ENCODE assay signal across 11 cellular contexts in the genomic region with DNA sequence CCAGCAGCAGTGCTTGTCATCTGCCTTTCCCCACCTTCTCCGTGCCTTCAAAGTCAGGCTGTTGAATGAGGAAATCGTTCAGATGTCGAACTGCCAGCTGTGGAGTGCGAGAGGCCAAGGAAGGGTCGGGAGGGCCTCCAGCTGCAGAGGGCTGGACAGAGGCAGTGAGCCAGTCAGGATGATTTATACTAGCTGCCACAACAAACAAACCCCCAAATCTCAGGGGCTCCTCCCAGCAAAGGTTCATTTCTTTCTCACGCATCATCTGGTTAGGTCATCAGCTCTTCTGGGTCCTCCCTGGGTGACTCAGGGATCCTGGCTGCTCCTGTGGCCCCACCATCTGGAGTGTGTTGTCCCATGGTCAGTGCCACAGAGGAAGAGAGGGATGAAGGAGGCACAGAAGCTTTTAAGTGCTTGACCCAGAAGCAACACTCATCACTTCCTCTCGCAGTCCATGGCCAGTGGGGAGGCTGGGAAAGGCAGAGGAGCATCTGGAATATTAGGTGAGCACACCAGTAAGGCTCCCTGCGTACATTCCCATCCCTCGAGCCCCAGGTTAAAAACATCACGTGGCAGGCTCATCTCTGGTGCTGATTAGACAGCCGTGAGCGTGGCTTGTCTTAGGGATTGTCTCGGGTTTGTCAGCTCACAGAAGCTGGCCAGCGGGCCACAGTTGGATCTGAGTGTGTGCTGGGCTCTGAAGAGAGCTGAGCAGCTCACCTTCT.
DNase-seq lines count a peak whose midpoint lies in the region; ATAC-seq, FAIRE-seq and TF ChIP-seq lines count a peak whose summit lies in the region.
"Had no signal": no experiment of that assay in that cellular context is flagged by ENCODE, and none has a peak within 500 bp of the region (broad histone marks: within the 10 kb centered on the region; RNA-seq: fewer than 3 reads in every experiment).

No MANE protein-coding gene starts in this region.

- DNase-seq in A549 (ENCODE audit: low read depth in 1 of 2, low spot score in 1 of 2) (peak; percentile 77 to 89), MV-4-11 (lab: John Stamatoyannopoulos, UW) (peak; percentile 95), HUDEP-2 (lab: John Stamatoyannopoulos, UW; ENCODE audit: unreplicated experiment in 76 of 76) (no peak)
- DNase-seq: effector memory CD4-positive, alpha-beta T cell; H7 had no signal

- ATAC-seq in A549 (peak; percentile 85 to 89), HG02678 (IDR thresholded peaks at IDR 0.05; ENCODE audit: unreplicated experiment) (no peak), GM18867 (IDR thresholded peaks at IDR 0.05; ENCODE audit: unreplicated experiment) (no peak), HG02885 (IDR thresholded peaks at IDR 0.05; ENCODE audit: poor library complexity, unreplicated experiment) (no peak)

- peak overlapping the region; percentile 26; the same call in 2 of the 3 replicates for H3K4me2 ChIP-seq in A549

- no peak for TF ChIP-seq POLR2A in A549 (IDR thresholded peaks at IDR 0.05; ENCODE audit: low read length)

- H3K9ac ChIP-seq in duodenal mucosa (ENCODE audit: low read depth in 1 of 2, low read length in 2 of 2) = no peak overlapping the region

- H3K27ac ChIP-seq in A549 = peak overlapping the region; percentile 23 to 76; a peak in 4 of 6 replicates
- peak overlapping the region; percentile 43 for H3K27ac ChIP-seq in duodenal mucosa (ENCODE audit: low read depth, low read length)
- H3K27ac ChIP-seq in mesodermal cell (ENCODE audit: low read depth, low read length, severe bottlenecking) = peak overlapping the region; percentile 58

- H3K36me3 ChIP-seq in duodenal mucosa (ENCODE audit: control insufficient read depth in 1 of 2, insufficient read depth in 2 of 2, low read length in 2 of 2) (peaks cover 3 to 5% of the 10 kb centered on the region in 2 donors), mesodermal cell (ENCODE audit: control insufficient read depth, insufficient read depth, low read length) (no peaks in the 10 kb centered on the region)

- TF ChIP-seq EP300 in A549 (IDR thresholded peaks at IDR 0.05) = no peak

- CTCF ChIA-PET in A549 (lab: Yijun Ruan, JAX) = interaction anchor here (0.6 to 3.4 kb wide), 14 partner anchors 9 to 411 kb away, joined by 3 to 16 read pairs (median 4); partner anchors contain the start of gene GRK5

- WGBS in A549 (ENCODE audit: missing lambda C conversion rate) = 42% methylated on average over 14 of the region's 14 CpGs
- 85 to 86% methylated on average over 9 to 12 of the region's 14 CpGs for WGBS in mesodermal cell (ENCODE audit: insufficient coverage in 2 of 2), 2 experiments

- H3K9me3 ChIP-seq in A549 (no peaks in the 10 kb centered on the region), duodenal mucosa (ENCODE audit: control insufficient read depth in 1 of 2, low read length in 2 of 2) (no peaks in the 10 kb centered on the region), mesodermal cell (ENCODE audit: control insufficient read depth, low read length) (no peaks in the 10 kb centered on the region)
- H3K9me3 ChIP-seq: Caco-2 had no signal

- H3K4me3 ChIP-seq in A549 (no peak overlapping the region), duodenal mucosa (ENCODE audit: low read depth in 1 of 2, low read length in 2 of 2) (no peak overlapping the region), mesodermal cell (ENCODE audit: extremely low read depth, insufficient read depth, low read length, poor library complexity, severe bottlenecking) (no peak overlapping the region)

- FAIRE-seq in A549 (lab: Jason Lieb, UNC) = no peak

- H3K27me3 ChIP-seq in duodenal mucosa (ENCODE audit: control insufficient read depth in 1 of 2, insufficient read depth in 2 of 2, low read length in 2 of 2) = no peaks in the 10 kb centered on the region

- no peak for TF ChIP-seq CTCF in A549 (IDR thresholded peaks at IDR 0.05)

- POLR2A ChIA-PET in A549 (lab: Yijun Ruan, JAX) = interaction anchor here (1.8 kb wide), 1 partner anchor 195 kb away, joined by 9 read pairs; the partner anchor contains the start of gene GRK5

- H3K4me1 ChIP-seq in A549 (peaks cover 15% of the 10 kb centered on the region), duodenal mucosa (ENCODE audit: control insufficient read depth in 1 of 2, insufficient read depth in 2 of 2, low read length in 2 of 2) (peaks cover 8 to 22% of the 10 kb centered on the region in 2 donors), mesodermal cell (ENCODE audit: control insufficient read depth, insufficient read depth, low read length, poor library complexity, severe bottlenecking) (peaks cover 6% of the 10 kb centered on the region)

- no peak for TF ChIP-seq RAD21 in A549 (conservative IDR thresholded peaks at IDR 0.05 in 1 of 2, IDR thresholded peaks at IDR 0.05 in 1 of 2)

TF ChIP-seq in A549, 52 proteins besides CTCF, POLR2A, EP300 and RAD21:
- TF ChIP-seq FOSL2 (IDR thresholded peaks at IDR 0.05) (no peak), FOSL2 (CRISPR knock-in tag; IDR thresholded peaks at IDR 0.05) (peak; percentile 34; the same call in 1 of the 2 replicates), JUNB (IDR thresholded peaks at IDR 0.05) (no peak), MAFK (IDR thresholded peaks at IDR 0.05; ENCODE audit: partially characterized antibody) (peak; percentile 33)

Comparison
In these comparisons a context has a peak if more than half of its experiments do, and no peak if none do; other contexts are left out.
1. ATAC-seq: peak in A549 (2 of 2); none in HG02678 (single experiment), GM18867 (single experiment) and HG02885 (single experiment).
2. DNase-seq: peak in A549 (2 of 2) and MV-4-11 (single experiment); none in HUDEP-2 (0 of 76).
3. Peak in every context shown above with its lines, with median percentiles within 50 percentile points of each other: H3K27ac ChIP-seq.